ENCODE assay signal across 11 cellular contexts in genomic region chr2:157460384-157460837, GRCh38. TPM values are rescaled to one million over a fixed set of nuclear protein-coding genes. Genes with fewer than 3 reads are reported as not detected.
DNase-seq lines count a peak whose midpoint lies in the region; ATAC-seq, FAIRE-seq and TF ChIP-seq lines count a peak whose summit lies in the region.
"Had no signal": no experiment of that assay in that cellular context is flagged by ENCODE, and none has a peak within 500 bp of the region (broad histone marks: within the 10 kb centered on the region; RNA-seq: fewer than 3 reads in every experiment).

No MANE protein-coding gene starts in this region.

- no peaks in the 10 kb centered on the region for H3K36me3 ChIP-seq in smooth muscle cell (ENCODE audit: low read depth)

- CTCF ChIA-PET in activated naive CD4-positive, alpha-beta T cell treated with anti-CD3 and anti-CD28 coated beads for 36 hours (lab: Charles Lee): interaction anchor here (0.7 to 3.9 kb wide), 7 partner anchors 11 to 160 kb away, joined by 3 to 15 read pairs (median 4); no protein-coding TSS in a partner anchor
- CTCF ChIA-PET in T-cell (lab: Charles Lee): interaction anchor here (0.6 to 2.2 kb wide), 11 partner anchors 13 to 564 kb away, joined by 3 to 9 read pairs (median 4); partner anchors contain the start of gene CYTIP (in 1 of the 2)

- H4K20me1 ChIP-seq in smooth muscle cell (ENCODE audit: low read depth): no peaks in the 10 kb centered on the region

- H3K27me3 Mint-ChIP-seq in activated naive CD4-positive, alpha-beta T cell treated with anti-CD3 and anti-CD28 coated beads for 36 hours (ENCODE audit: low read depth): no peaks in the 10 kb centered on the region
- no peaks in the 10 kb centered on the region for H3K27me3 Mint-ChIP-seq in T-cell

- no peak for TF ChIP-seq CTCF in fibroblast of villous mesenchyme (IDR thresholded peaks at IDR 0.05; ENCODE audit: insufficient read depth, low read depth, low read length)
- TF ChIP-seq CTCF in smooth muscle cell (IDR thresholded peaks at IDR 0.05; ENCODE audit: borderline replicate concordance, insufficient read depth, poor library complexity, severe bottlenecking): no peak

- no peaks in the 10 kb centered on the region for H3K79me2 ChIP-seq in smooth muscle cell (ENCODE audit: low read depth)

- no peak overlapping the region for H3K4me2 ChIP-seq in smooth muscle cell

- H3K4me3 Mint-ChIP-seq in activated naive CD4-positive, alpha-beta T cell treated with anti-CD3 and anti-CD28 coated beads for 36 hours: peak overlapping the region; percentile 45
- peak overlapping the region in 1 of 3 donors; percentile 37 for H3K4me3 Mint-ChIP-seq in T-cell

- no peaks in the 10 kb centered on the region for H3F3A ChIP-seq in smooth muscle cell (ENCODE audit: low read depth)

- no peak overlapping the region for H3K27ac ChIP-seq in smooth muscle cell (ENCODE audit: low read depth)

- no peaks in the 10 kb centered on the region for H3K9me3 Mint-ChIP-seq in activated naive CD4-positive, alpha-beta T cell treated with anti-CD3 and anti-CD28 coated beads for 36 hours
- peaks cover 0 to under 1% (median 0%) of the 10 kb centered on the region in 3 donors for H3K9me3 Mint-ChIP-seq in T-cell

- no peaks in the 10 kb centered on the region for H3K9me3 ChIP-seq in smooth muscle cell (replicated peaks; ENCODE audit: low read depth)

- ATAC-seq in T-cell (replicated peaks in 1 of 4) (no peak), HG02759 (IDR thresholded peaks at IDR 0.05; ENCODE audit: unreplicated experiment) (no peak), GM19328 (IDR thresholded peaks at IDR 0.05; ENCODE audit: unreplicated experiment) (no peak)

- H2AFZ ChIP-seq in smooth muscle cell (ENCODE audit: low read depth): peak overlapping the region; percentile 27

- no peak overlapping the region for H3K4me3 ChIP-seq in fibroblast of villous mesenchyme (ENCODE audit: low read depth, low read length)
- peak overlapping the region; percentile 18 for H3K4me3 ChIP-seq in smooth muscle cell

- H3K27me3 ChIP-seq in smooth muscle cell (ENCODE audit: low read depth): no peaks in the 10 kb centered on the region

- peaks cover 13% of the 10 kb centered on the region for H3K36me3 Mint-ChIP-seq in activated naive CD4-positive, alpha-beta T cell treated with anti-CD3 and anti-CD28 coated beads for 36 hours (ENCODE audit: low read depth)
- H3K36me3 Mint-ChIP-seq in T-cell: no peaks in the 10 kb centered on the region

- no peak for FAIRE-seq in HTR-8/SVneo (lab: Jason Lieb, UNC)

- H3K9ac ChIP-seq in smooth muscle cell (ENCODE audit: low read depth): no peak overlapping the region

- 48% methylated on average over 3 of the region's 3 CpGs for WGBS in smooth muscle cell (ENCODE audit: low lambda C conversion rate)

- peak overlapping the region; percentile 99 for H3K27ac Mint-ChIP-seq in activated naive CD4-positive, alpha-beta T cell treated with anti-CD3 and anti-CD28 coated beads for 36 hours
- H3K27ac Mint-ChIP-seq in T-cell: peak overlapping the region; percentile 79 to 80

- POLR2A ChIA-PET in T-cell (lab: Charles Lee): interaction anchor here (0.5 to 1.1 kb wide), 6 partner anchors 17 to 262 kb away, joined by 3 to 5 read pairs (median 4); partner anchors contain the start of gene CYTIP (in 2 of the 2)

- intact Hi-C loops in activated naive CD4-positive, alpha-beta T cell treated with anti-CD3 and anti-CD28 coated beads for 36 hours (cut with micrococcal nuclease): loop anchor here (1.0 kb wide), 1 partner anchor 12 kb away; no protein-coding TSS in a partner anchor

- H3K4me1 Mint-ChIP-seq in activated naive CD4-positive, alpha-beta T cell treated with anti-CD3 and anti-CD28 coated beads for 36 hours (ENCODE audit: low read depth): peaks cover 92% of the 10 kb centered on the region
- H3K4me1 Mint-ChIP-seq in T-cell: peaks cover 76 to 84% (median 80%) of the 10 kb centered on the region in 3 donors

- H3K4me1 ChIP-seq in smooth muscle cell (ENCODE audit: low read depth): peaks cover 13% of the 10 kb centered on the region

- DNase-seq in activated naive CD4-positive, alpha-beta T cell treated with anti-CD3 and anti-CD28 coated beads for 36 hours: no peak
- no peak for DNase-seq in activated naive CD4-positive, alpha-beta T cell (lab: John Stamatoyannopoulos, UW)
- DNase-seq in T-cell: no peak
- DNase-seq in fibroblast of villous mesenchyme (ENCODE audit: low read depth): peak; percentile 54
- no peak for DNase-seq in smooth muscle cell (lab: John Stamatoyannopoulos, UW; ENCODE audit: unreplicated experiment)
- no peak for DNase-seq in HTR-8/SVneo (ENCODE audit: insufficient read length, low spot score)
- DNase-seq: effector memory CD4-positive, alpha-beta T cell; NCI-H2107; RPMI8226 had no signal

RNA-seq across cellular contexts. Expression of gene CYTIP, which starts 16.5 kb away (rescaled TPM):
- 100 to 1,000 TPM; 599 to 610 TPM for total RNA-seq in activated naive CD4-positive, alpha-beta T cell treated with anti-CD3 and anti-CD28 coated beads for 36 hours
- total RNA-seq in T-cell (100 to 1,000 TPM; 264 to 465 (median 273) TPM), fibroblast of villous mesenchyme (under 0.01 and 0.43 TPM in 2 replicates), smooth muscle cell (not detected in 2 replicates)
- not detected in 2 replicates for polyA plus RNA-seq in smooth muscle cell

Comparison
In these comparisons a context has a peak if more than half of its experiments do, and no peak if none do; other contexts are left out.
1. RNA of gene CYTIP, which starts 16.5 kb away (total RNA-seq): 599 to 610 TPM in activated naive CD4-positive, alpha-beta T cell treated with anti-CD3 and anti-CD28 coated beads for 36 hours and 264 to 465 TPM in T-cell; under 0.01 to 0.43 TPM in fibroblast of villous mesenchyme and not detected in smooth muscle cell; every median in the first group is over 100 times any median in the second.